17 cellular contexts compared by ENCODE assay signal in the genomic region with DNA sequence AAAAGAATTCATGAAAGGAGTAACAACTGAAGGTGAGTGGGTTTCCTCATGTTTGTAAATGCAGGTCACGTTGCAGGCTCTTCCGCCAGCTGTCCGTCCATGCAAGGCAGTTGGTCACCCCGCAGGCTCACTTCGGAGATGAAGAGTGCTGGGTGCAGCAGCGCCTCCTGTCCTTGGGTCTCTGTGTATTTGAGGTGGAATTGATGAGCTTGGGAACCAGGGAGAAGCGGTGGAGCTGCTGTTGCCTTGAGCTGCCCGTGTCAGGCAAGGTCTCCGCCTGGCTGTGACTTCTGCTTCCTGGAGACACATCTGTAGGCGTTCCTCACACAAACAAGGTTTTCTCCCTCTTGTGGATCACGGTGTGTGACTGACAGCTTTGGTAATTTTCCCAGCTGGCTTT. TPM values are rescaled to one million over a fixed set of nuclear protein-coding genes. Genes with fewer than 3 reads are reported as not detected.
"Had no signal": no experiment of that assay in that cellular context is flagged by ENCODE, and none has a peak within 500 bp of the region (broad histone marks: within the 10 kb centered on the region; RNA-seq: fewer than 3 reads in every experiment).

No MANE protein-coding gene starts in this region.

- DNase-seq: activated CD4-positive, alpha-beta T cell treated with anti-CD3 and anti-CD28 coated beads for 1 hour; activated CD4-positive, alpha-beta T cell treated with anti-CD3 and anti-CD28 coated beads, Interleukin-2, amount 50 U/mL, for 4 hours; activated T-cell treated with anti-CD3 and anti-CD28 coated beads, Interleukin-2, amount 50 U/mL, for 1 hour; cerebellar nuclear complex; effector memory CD4-positive, alpha-beta T cell; foreskin melanocyte; stimulated activated CD4-positive, alpha-beta T cell treated with anti-CD3 and anti-CD28 coated beads, Interleukin-4, amount 100 ng/mL, for 4 hours; stimulated activated CD8-positive, alpha-beta memory T cell treated with anti-CD3 and anti-CD28 coated beads, Interleukin-4, amount 100 ng/mL, for 48 hours; stimulated activated naive CD8-positive, alpha-beta T cell treated with anti-CD3 and anti-CD28 coated beads, Interleukin-15, Interleukin-2, amounts not matched to agents 100 U/mL and 50 U/mL, for 24 hours; T-cell; transverse colon had no signal

- H3K4me3 Mint-ChIP-seq: T-cell had no signal

- H3K9me3 ChIP-seq: ascending aorta, breast epithelium, transverse colon had no signal

- H3K27me3 ChIP-seq: ascending aorta, breast epithelium, transverse colon had no signal

- H3K9me3 Mint-ChIP-seq: T-cell had no signal

- H3K27ac ChIP-seq: ascending aorta, breast epithelium, epithelial cell of prostate, parathyroid adenoma, skin epidermis, transverse colon had no signal

- ATAC-seq: stimulated activated naive CD8-positive, alpha-beta T cell treated with anti-CD3 and anti-CD28 coated beads, Interleukin-15, Interleukin-2, amounts not matched to agents 100 U/mL and 50 U/mL, for 24 hours; T-cell had no signal

- H3K27me3 Mint-ChIP-seq: T-cell had no signal

RNA-seq across cellular contexts. Expression of a gene that starts 56.9 kb away (rescaled TPM):
- total RNA-seq: ascending aorta, breast epithelium, fibroblast of lung, T-cell, transverse colon had no signal
